8 cellular contexts compared by ENCODE assay signal in the genomic region with DNA sequence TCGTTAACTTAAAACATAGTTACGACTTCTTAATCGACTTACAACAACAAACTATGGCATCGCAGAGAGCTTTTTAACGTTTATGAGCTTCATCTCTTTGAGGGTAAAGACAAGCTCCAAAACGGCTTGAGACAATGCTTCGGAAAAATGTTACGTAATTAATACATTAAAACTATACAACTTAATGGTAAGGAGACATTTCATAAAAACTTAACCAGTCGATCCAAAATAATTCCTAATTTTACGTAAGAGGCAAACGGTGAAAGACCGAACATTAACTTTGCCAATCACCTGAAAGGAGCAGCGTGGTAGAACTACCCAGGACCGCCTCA. TPM values are rescaled to one million over a fixed set of nuclear protein-coding genes. Genes with fewer than 3 reads are reported as not detected.
DNase-seq lines count a peak whose midpoint lies in the region; ATAC-seq and TF ChIP-seq lines count a peak whose summit lies in the region.

No MANE protein-coding gene starts in this region.

- H3K27me3 Mint-ChIP-seq in CD4-positive, CD25-positive, alpha-beta regulatory T cell: peaks cover 10% of the 10 kb centered on the region
- H3K27me3 Mint-ChIP-seq in effector memory CD8-positive, alpha-beta T cell: no peaks in the 10 kb centered on the region
- no peaks in the 10 kb centered on the region for H3K27me3 Mint-ChIP-seq in neural crest cell (ENCODE audit: low read depth)

- no peak for TF ChIP-seq CTCF in NB4 (IDR thresholded peaks at IDR 0.05; ENCODE audit: low read depth, low read length)
- TF ChIP-seq CTCF in neural crest cell (conservative IDR thresholded peaks at IDR 0.05): no peak
- TF ChIP-seq CTCF in GM13977 (IDR thresholded peaks at IDR 0.05; ENCODE audit: extremely low read depth, insufficient read depth, missing control alignments): no peak

- H3K4me3 Mint-ChIP-seq in CD4-positive, CD25-positive, alpha-beta regulatory T cell: peak overlapping the region; percentile 95 to 100 (median 98)
- peak overlapping the region; percentile 95 to 99 for H3K4me3 Mint-ChIP-seq in effector memory CD8-positive, alpha-beta T cell
- H3K4me3 Mint-ChIP-seq in neural crest cell: peak overlapping the region; percentile 97

- in situ Hi-C loops in GM13977 (cut with MboI; ENCODE audit: low pct_unique_long_range_greater_than_20kb, low sequenced_read_pairs, unreplicated experiment): no loop called here

- no peaks in the 10 kb centered on the region for H3K27me3 ChIP-seq in CD4-positive, CD25-positive, alpha-beta regulatory T cell (ENCODE audit: control insufficient read depth, insufficient read depth, low read length)

- H3K4me3 ChIP-seq in CD4-positive, CD25-positive, alpha-beta regulatory T cell (ENCODE audit: low read depth, low read length): peak overlapping the region; percentile 89
- H3K4me3 ChIP-seq in NB4 (ENCODE audit: low read depth, low read length): peak overlapping the region; percentile 86

- peak overlapping the region; percentile 100 for H3K27ac Mint-ChIP-seq in CD4-positive, CD25-positive, alpha-beta regulatory T cell
- peak overlapping the region; percentile 100 for H3K27ac Mint-ChIP-seq in effector memory CD8-positive, alpha-beta T cell
- H3K27ac Mint-ChIP-seq in neural crest cell (ENCODE audit: unreplicated experiment): peak overlapping the region; percentile 99

- ATAC-seq in CD4-positive, CD25-positive, alpha-beta regulatory T cell (ENCODE audit: low read depth in 2 of 2): no peak
- ATAC-seq in effector memory CD8-positive, alpha-beta T cell (replicated peaks): no peak
- no peak for ATAC-seq in HG03108 (IDR thresholded peaks at IDR 0.05; ENCODE audit: unreplicated experiment)

- H3K4me1 Mint-ChIP-seq in CD4-positive, CD25-positive, alpha-beta regulatory T cell: peaks cover 34 to 74% (median 47%) of the 10 kb centered on the region in 4 donors
- peaks cover 47 to 67% of the 10 kb centered on the region in 2 donors for H3K4me1 Mint-ChIP-seq in effector memory CD8-positive, alpha-beta T cell (ENCODE audit: low read depth in 2 of 2)
- H3K4me1 Mint-ChIP-seq in neural crest cell: peaks cover 59% of the 10 kb centered on the region

- no peaks in the 10 kb centered on the region for H3K9me3 Mint-ChIP-seq in CD4-positive, CD25-positive, alpha-beta regulatory T cell
- H3K9me3 Mint-ChIP-seq in effector memory CD8-positive, alpha-beta T cell: no peaks in the 10 kb centered on the region
- no peaks in the 10 kb centered on the region for H3K9me3 Mint-ChIP-seq in neural crest cell

- H3K36me3 Mint-ChIP-seq in CD4-positive, CD25-positive, alpha-beta regulatory T cell: no peaks in the 10 kb centered on the region
- H3K36me3 Mint-ChIP-seq in effector memory CD8-positive, alpha-beta T cell (ENCODE audit: insufficient read depth): peaks cover 64% of the 10 kb centered on the region
- no peaks in the 10 kb centered on the region for H3K36me3 Mint-ChIP-seq in neural crest cell (ENCODE audit: low read depth)

- no peak for DNase-seq in CD4-positive, CD25-positive, alpha-beta regulatory T cell
- DNase-seq in NB4 (ENCODE audit: low read depth) (no peak), neural crest cell (ENCODE audit: low read depth, low spot score) (no peak), T-helper 9 cell (no peak), GM13977 (ENCODE audit: low spot score) (no peak), NCI-H146 treated with DMSO at 0.1 percent for 48 hours (lab: John Stamatoyannopoulos, UW; ENCODE audit: unreplicated experiment) (no peak)
- no peak for DNase-seq in effector memory CD8-positive, alpha-beta T cell

- TF ChIP-seq POLR2A in NB4 (IDR thresholded peaks at IDR 0.05; ENCODE audit: extremely low read depth, insufficient read length): no peak

- peak overlapping the region; percentile 100 for H3K27ac ChIP-seq in CD4-positive, CD25-positive, alpha-beta regulatory T cell (ENCODE audit: insufficient read depth, low read length, poor library complexity, severe bottlenecking)

- H3K4me1 ChIP-seq in CD4-positive, CD25-positive, alpha-beta regulatory T cell (ENCODE audit: control insufficient read depth, insufficient read depth, low read length, poor library complexity, severe bottlenecking): peaks cover 62% of the 10 kb centered on the region

- no peaks in the 10 kb centered on the region for H3K9me3 ChIP-seq in CD4-positive, CD25-positive, alpha-beta regulatory T cell (ENCODE audit: control insufficient read depth in 2 of 2, low read length in 2 of 2)

- H3K36me3 ChIP-seq in CD4-positive, CD25-positive, alpha-beta regulatory T cell (ENCODE audit: control insufficient read depth, insufficient read depth, low read length): no peaks in the 10 kb centered on the region

RNA-seq across cellular contexts. Expression of a gene that starts 1.1 kb away (rescaled TPM):
- 70.2 TPM for total RNA-seq in CD4-positive, CD25-positive, alpha-beta regulatory T cell
- polyA plus RNA-seq in CD4-positive, CD25-positive, alpha-beta regulatory T cell: 10 to 100 TPM; 72.5 to 85.0 (median 81.6) TPM
- 138 and 144 TPM in 2 replicates for total RNA-seq in neural crest cell

RNA-seq across cellular contexts. Expression of a gene that starts 1.9 kb away (rescaled TPM):
- total RNA-seq in CD4-positive, CD25-positive, alpha-beta regulatory T cell: 19.3 TPM
- polyA plus RNA-seq in CD4-positive, CD25-positive, alpha-beta regulatory T cell: 10 to 100 TPM; 30.2 to 50.6 (median 45.2) TPM
- 55.3 and 58.1 TPM in 2 replicates for total RNA-seq in neural crest cell

RNA-seq across cellular contexts. Expression of a gene that starts 48.5 kb away (rescaled TPM):
- 32.8 TPM for total RNA-seq in CD4-positive, CD25-positive, alpha-beta regulatory T cell
- polyA plus RNA-seq in CD4-positive, CD25-positive, alpha-beta regulatory T cell: 1 to 10 TPM; 3.1 to 4.3 (median 3.4) TPM
- total RNA-seq in neural crest cell: 18.3 and 19.7 TPM in 2 replicates
